1 cellular context compared by ENCODE assay signal in the genomic region with DNA sequence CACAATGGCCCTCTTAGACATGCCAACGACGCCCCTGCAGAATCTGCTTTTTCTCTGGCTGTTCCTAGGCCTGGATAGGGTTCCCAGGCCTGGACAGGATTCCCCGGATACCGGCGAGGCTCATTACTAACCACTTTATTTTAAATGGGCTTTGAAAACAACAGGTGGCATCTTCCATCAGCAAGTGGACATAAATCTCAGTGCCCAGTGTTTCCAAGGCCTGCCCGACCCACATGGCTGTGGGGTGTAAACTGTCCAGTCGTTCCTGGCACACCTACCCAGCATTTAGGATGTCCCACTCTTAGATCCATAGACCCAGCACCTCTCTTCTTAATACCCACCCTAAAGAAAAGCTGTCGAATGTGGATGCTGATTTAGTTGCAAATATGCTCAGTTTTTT.
A peak's percentile ranks its signal among the peaks of the same experiment; 100 is the strongest.
TF ChIP-seq lines count a peak whose summit lies in the region.

No MANE protein-coding gene starts in this region.

TF ChIP-seq in K562, 482 proteins besides CTCF, POLR2A, EP300 and RAD21:
- TF ChIP-seq, protein P1, sequence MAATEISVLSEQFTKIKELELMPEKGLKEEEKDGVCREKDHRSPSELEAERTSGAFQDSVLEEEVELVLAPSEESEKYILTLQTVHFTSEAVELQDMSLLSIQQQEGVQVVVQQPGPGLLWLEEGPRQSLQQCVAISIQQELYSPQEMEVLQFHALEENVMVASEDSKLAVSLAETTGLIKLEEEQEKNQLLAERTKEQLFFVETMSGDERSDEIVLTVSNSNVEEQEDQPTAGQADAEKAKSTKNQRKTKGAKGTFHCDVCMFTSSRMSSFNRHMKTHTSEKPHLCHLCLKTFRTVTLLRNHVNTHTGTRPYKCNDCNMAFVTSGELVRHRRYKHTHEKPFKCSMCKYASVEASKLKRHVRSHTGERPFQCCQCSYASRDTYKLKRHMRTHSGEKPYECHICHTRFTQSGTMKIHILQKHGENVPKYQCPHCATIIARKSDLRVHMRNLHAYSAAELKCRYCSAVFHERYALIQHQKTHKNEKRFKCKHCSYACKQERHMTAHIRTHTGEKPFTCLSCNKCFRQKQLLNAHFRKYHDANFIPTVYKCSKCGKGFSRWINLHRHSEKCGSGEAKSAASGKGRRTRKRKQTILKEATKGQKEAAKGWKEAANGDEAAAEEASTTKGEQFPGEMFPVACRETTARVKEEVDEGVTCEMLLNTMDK (IDR thresholded peaks at IDR 0.05; ENCODE audit: borderline replicate concordance, insufficient read depth, low read depth, low read length, poor library complexity, severe bottlenecking): no peak
- TF ChIP-seq SIN3A (IDR thresholded peaks at IDR 0.05; ENCODE audit: borderline replicate concordance in 2 of 2, control insufficient read depth in 1 of 2, low read depth in 2 of 2, low read length in 2 of 2) (peak in 1 of 2 experiments; percentile 31; a peak in 1 of 4 replicates), NR2C2 (CRISPR knock-in tag; IDR thresholded peaks at IDR 0.05) (no peak), NR2C2 (tag; IDR thresholded peaks at IDR 0.05) (peak; percentile 22; the same call in 1 of the 2 replicates)
- TF ChIP-seq, protein P2, sequence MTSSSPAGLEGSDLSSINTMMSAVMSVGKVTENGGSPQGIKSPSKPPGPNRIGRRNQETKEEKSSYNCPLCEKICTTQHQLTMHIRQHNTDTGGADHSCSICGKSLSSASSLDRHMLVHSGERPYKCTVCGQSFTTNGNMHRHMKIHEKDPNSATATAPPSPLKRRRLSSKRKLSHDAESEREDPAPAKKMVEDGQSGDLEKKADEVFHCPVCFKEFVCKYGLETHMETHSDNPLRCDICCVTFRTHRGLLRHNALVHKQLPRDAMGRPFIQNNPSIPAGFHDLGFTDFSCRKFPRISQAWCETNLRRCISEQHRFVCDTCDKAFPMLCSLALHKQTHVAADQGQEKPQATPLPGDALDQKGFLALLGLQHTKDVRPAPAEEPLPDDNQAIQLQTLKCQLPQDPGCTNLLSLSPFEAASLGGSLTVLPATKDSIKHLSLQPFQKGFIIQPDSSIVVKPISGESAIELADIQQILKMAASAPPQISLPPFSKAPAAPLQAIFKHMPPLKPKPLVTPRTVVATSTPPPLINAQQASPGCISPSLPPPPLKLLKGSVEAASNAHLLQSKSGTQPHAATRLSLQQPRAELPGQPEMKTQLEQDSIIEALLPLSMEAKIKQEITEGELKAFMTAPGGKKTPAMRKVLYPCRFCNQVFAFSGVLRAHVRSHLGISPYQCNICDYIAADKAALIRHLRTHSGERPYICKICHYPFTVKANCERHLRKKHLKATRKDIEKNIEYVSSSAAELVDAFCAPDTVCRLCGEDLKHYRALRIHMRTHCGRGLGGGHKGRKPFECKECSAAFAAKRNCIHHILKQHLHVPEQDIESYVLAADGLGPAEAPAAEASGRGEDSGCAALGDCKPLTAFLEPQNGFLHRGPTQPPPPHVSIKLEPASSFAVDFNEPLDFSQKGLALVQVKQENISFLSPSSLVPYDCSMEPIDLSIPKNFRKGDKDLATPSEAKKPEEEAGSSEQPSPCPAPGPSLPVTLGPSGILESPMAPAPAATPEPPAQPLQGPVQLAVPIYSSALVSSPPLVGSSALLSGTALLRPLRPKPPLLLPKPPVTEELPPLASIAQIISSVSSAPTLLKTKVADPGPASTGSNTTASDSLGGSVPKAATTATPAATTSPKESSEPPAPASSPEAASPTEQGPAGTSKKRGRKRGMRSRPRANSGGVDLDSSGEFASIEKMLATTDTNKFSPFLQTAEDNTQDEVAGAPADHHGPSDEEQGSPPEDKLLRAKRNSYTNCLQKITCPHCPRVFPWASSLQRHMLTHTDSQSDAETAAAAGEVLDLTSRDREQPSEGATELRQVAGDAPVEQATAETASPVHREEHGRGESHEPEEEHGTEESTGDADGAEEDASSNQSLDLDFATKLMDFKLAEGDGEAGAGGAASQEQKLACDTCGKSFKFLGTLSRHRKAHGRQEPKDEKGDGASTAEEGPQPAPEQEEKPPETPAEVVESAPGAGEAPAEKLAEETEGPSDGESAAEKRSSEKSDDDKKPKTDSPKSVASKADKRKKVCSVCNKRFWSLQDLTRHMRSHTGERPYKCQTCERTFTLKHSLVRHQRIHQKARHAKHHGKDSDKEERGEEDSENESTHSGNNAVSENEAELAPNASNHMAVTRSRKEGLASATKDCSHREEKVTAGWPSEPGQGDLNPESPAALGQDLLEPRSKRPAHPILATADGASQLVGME (CRISPR knock-in tag; IDR thresholded peaks at IDR 0.05): 0 out of 2 replicates have a peak, but pooled peaks have one; percentile 32
TF ChIP-seq in K562: peak in this region for 3.
